In the genomic region with DNA sequence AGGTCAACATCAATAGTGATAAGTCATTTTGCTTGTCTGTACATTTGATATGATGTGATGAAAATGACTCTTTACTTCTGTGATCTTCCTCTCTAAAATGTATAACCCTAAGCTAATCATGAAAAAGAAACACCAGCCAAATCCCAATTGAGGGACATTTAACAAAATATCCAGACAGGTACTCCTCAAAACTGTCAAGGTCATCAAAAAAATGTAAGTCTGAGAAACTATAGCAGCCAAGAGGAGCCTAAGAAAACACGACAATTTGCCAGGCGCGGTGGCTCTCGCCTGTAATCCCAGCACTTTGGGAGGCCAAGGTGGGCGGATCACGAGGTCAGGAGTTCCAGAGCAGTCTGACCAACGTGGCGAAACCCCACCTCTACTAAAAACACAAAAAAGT, we compare ENCODE assay signal across 33 cellular contexts.
DNase-seq lines count a peak whose midpoint lies in the region; ATAC-seq, FAIRE-seq and TF ChIP-seq lines count a peak whose summit lies in the region.
"Had no signal": no experiment of that assay in that cellular context is flagged by ENCODE, and none has a peak within 500 bp of the region (broad histone marks: within the 10 kb centered on the region; RNA-seq: fewer than 3 reads in every experiment).

No MANE protein-coding gene starts in this region.

- in situ Hi-C loops in HepG2 (cut with HindIII; ENCODE audit: extremely low pct_ligation_motif_present, low pct_unique_long_range_greater_than_20kb) (no loop called here), IMR-90 (cut with MboI; ENCODE audit: low sequenced_read_pairs) (no loop called here), K562 (cut with MboI) (no loop called here)

- H3K27me3 ChIP-seq in HepG2 (ENCODE audit: control insufficient read depth in 1 of 2, insufficient read depth in 2 of 2, low read length in 2 of 2), result no peaks in the 10 kb centered on the region
- no peaks in the 10 kb centered on the region for H3K27me3 ChIP-seq in right lobe of liver
- H3K27me3 ChIP-seq in IMR-90 (ENCODE audit: control insufficient read depth, insufficient read depth, low read length), result no peaks in the 10 kb centered on the region
- H3K27me3 ChIP-seq in K562 (ENCODE audit: control insufficient read depth in 2 of 2, insufficient read depth in 2 of 2, low read length in 2 of 2), result no peaks in the 10 kb centered on the region
- H3K27me3 ChIP-seq: BE2C; BLaER1; BLaER1 treated with 17β-estradiol and CSF1 and Interleukin-3, amounts not matched to agents 10 nM and 100 nM had no signal

- H3K79me2 ChIP-seq in HepG2 (ENCODE audit: insufficient read depth, low read length) (no peaks in the 10 kb centered on the region), K562 (ENCODE audit: control insufficient read depth, insufficient read depth, low read length) (no peaks in the 10 kb centered on the region), OCI-LY7 (ENCODE audit: insufficient read depth, low read depth, low read length) (no peaks in the 10 kb centered on the region)

- no peak for FAIRE-seq in HepG2 (lab: Jason Lieb, UNC)
- FAIRE-seq in A549 (lab: Jason Lieb, UNC), result no peak
- no peak for FAIRE-seq in K562 (lab: Jason Lieb, UNC)
- FAIRE-seq: A204.1, D721Med had no signal

- no peaks in the 10 kb centered on the region for H3K4me1 ChIP-seq in HepG2 (ENCODE audit: insufficient read depth, low read length)
- H3K4me1 ChIP-seq in right lobe of liver, result no peaks in the 10 kb centered on the region
- no peaks in the 10 kb centered on the region for H3K4me1 ChIP-seq in A549
- H3K4me1 ChIP-seq in IMR-90 (ENCODE audit: control insufficient read depth, insufficient read depth, low read length), result no peaks in the 10 kb centered on the region
- H3K4me1 ChIP-seq in K562 (replicated peaks in 1 of 2; ENCODE audit: control insufficient read depth in 2 of 2, insufficient read depth in 2 of 2, low read length in 2 of 2), result no peaks in the 10 kb centered on the region
- no peaks in the 10 kb centered on the region for H3K4me1 ChIP-seq in OCI-LY7 (ENCODE audit: insufficient read depth, low read length, poor library complexity, severe bottlenecking)
- H3K4me1 ChIP-seq: BE2C; BLaER1; BLaER1 treated with 17β-estradiol and CSF1 and Interleukin-3, amounts not matched to agents 10 nM and 100 nM; Caco-2 had no signal

- no peak overlapping the region for H3K23ac ChIP-seq in IMR-90 (ENCODE audit: low read depth, low read length)

- no peak overlapping the region for H4K8ac ChIP-seq in IMR-90 (ENCODE audit: low read depth in 2 of 2, low read length in 2 of 2)

- H3K79me1 ChIP-seq in IMR-90 (ENCODE audit: low read depth in 1 of 2, low read length in 2 of 2), result no peaks in the 10 kb centered on the region

- WGBS in HepG2 (ENCODE audit: low lambda C conversion rate), result 42% methylated on average over 8 of the region's 8 CpGs
- 69% methylated on average over 8 of the region's 8 CpGs for WGBS in right lobe of liver (ENCODE audit: insufficient coverage, low coverage, low lambda C conversion rate, missing lambda C conversion rate)
- WGBS in A549 (ENCODE audit: missing lambda C conversion rate), result 39% methylated on average over 8 of the region's 8 CpGs
- 92% methylated on average over 2 of the region's 8 CpGs; no CpG with 5 or more reads in 1 of the 2 experiments for WGBS in IMR-90 (ENCODE audit: extremely low coverage in 2 of 2, insufficient read length in 1 of 2), 2 experiments
- under 1% methylated on average over 8 of the region's 8 CpGs for WGBS in K562 (ENCODE audit: insufficient coverage, low coverage, missing lambda C conversion rate)

- H3K18ac ChIP-seq in IMR-90 (ENCODE audit: low read depth, low read length), result no peak overlapping the region

- H2BK5ac ChIP-seq in IMR-90 (ENCODE audit: low read depth, low read length, poor library complexity, severe bottlenecking), result no peak overlapping the region

- H3K9me1 ChIP-seq in IMR-90 (ENCODE audit: insufficient read depth, low read length) (no peaks in the 10 kb centered on the region), K562 (ENCODE audit: control insufficient read depth, insufficient read depth, low read length) (no peaks in the 10 kb centered on the region)

- no peak overlapping the region for H2BK20ac ChIP-seq in IMR-90 (ENCODE audit: low read depth, low read length)

- no peak for TF ChIP-seq POLR2A in HepG2 (IDR thresholded peaks at IDR 0.05; ENCODE audit: insufficient read depth in 1 of 2, low read depth in 2 of 2, low read length in 2 of 2)
- no peak for TF ChIP-seq POLR2A in right lobe of liver (IDR thresholded peaks at IDR 0.05)
- no peak for TF ChIP-seq POLR2A in A549 (IDR thresholded peaks at IDR 0.05; ENCODE audit: low read length)
- TF ChIP-seq POLR2A in IMR-90 (IDR thresholded peaks at IDR 0.05; ENCODE audit: low read depth, low read length), result no peak
- no peak for TF ChIP-seq POLR2A in K562 (conservative IDR thresholded peaks at IDR 0.05)

- no peak overlapping the region for H3K4me3 ChIP-seq in HepG2 (replicated peaks in 1 of 3; ENCODE audit: insufficient read depth in 1 of 3, low read depth in 2 of 3, low read length in 3 of 3)
- H3K4me3 ChIP-seq in right lobe of liver, result no peak overlapping the region
- no peak overlapping the region for H3K4me3 ChIP-seq in A549
- H3K4me3 ChIP-seq in IMR-90 (ENCODE audit: insufficient read depth, low read depth, low read length), result no peak overlapping the region
- no peak overlapping the region for H3K4me3 ChIP-seq in K562
- H3K4me3 ChIP-seq in OCI-LY7 (ENCODE audit: low read depth, low read length, poor library complexity, severe bottlenecking), result no peak overlapping the region
- H3K4me3 ChIP-seq: BLaER1; BLaER1 treated with 17β-estradiol and CSF1 and Interleukin-3, amounts not matched to agents 10 nM and 100 nM had no signal

- no peak overlapping the region for H3K9ac ChIP-seq in HepG2 (ENCODE audit: insufficient read depth, low read depth, low read length)
- H3K9ac ChIP-seq in IMR-90 (ENCODE audit: low read depth, low read length), result no peak overlapping the region
- H3K9ac ChIP-seq in K562 (ENCODE audit: insufficient read depth in 1 of 2, low read depth in 2 of 2, low read length in 2 of 2), result no peak overlapping the region
- H3K9ac ChIP-seq: BLaER1; BLaER1 treated with 17β-estradiol and CSF1 and Interleukin-3, amounts not matched to agents 10 nM and 100 nM had no signal

- DNase-seq in HepG2 (ENCODE audit: low spot score) (no peak), right lobe of liver (no peak), A549 (ENCODE audit: low read depth in 1 of 2, low spot score in 1 of 2) (no peak), IMR-90 (no peak), K562 (ENCODE audit: extremely low read depth in 1 of 4, low spot score in 3 of 4) (no peak), DMS79 (lab: John Stamatoyannopoulos, UW) (no peak), OCI-LY7 (ENCODE audit: low spot score) (no peak), mucosa of gallbladder (ENCODE audit: low spot score) (no peak)
- DNase-seq: 8988T; ACHN; AML-193; BE2C; C1 segment of cervical spinal cord; Caco-2; Calu3; CD4-positive, alpha-beta memory T cell; CD4-positive, alpha-beta T cell; CD4-positive, CD25-positive, alpha-beta regulatory T cell; CD8-positive, alpha-beta memory T cell; CD8-positive, alpha-beta T cell; COR-L47; DMS 273 treated with DMSO at 0.1 percent for 48 hours; DMS153; DMS53; DMS79 treated with DMSO at 0.1 percent for 48 hours; DND-41; EL had no signal

- H3K56ac ChIP-seq in IMR-90 (ENCODE audit: extremely low read depth, insufficient read depth, low read length), result no peak overlapping the region

- ATAC-seq in HepG2 (no peak), right lobe of liver (no peak), A549 (no peak), IMR-90 (ENCODE audit: low read depth) (no peak), K562 (no peak)
- ATAC-seq: CD8-positive, alpha-beta T cell had no signal

- CTCF ChIA-PET in HepG2 (lab: Yijun Ruan, JAX; ENCODE audit: low intra/inter-chr PET ratio, low total read pairs), result no interaction called here
- CTCF ChIA-PET in A549 (lab: Yijun Ruan, JAX), result no interaction called here
- CTCF ChIA-PET in IMR-90 (lab: Yijun Ruan, JAX), result no interaction called here
- CTCF ChIA-PET in K562 (lab: Yijun Ruan, JAX; ENCODE audit: low intra/inter-chr PET ratio), result no interaction called here
- CTCF ChIA-PET in OCI-LY7 (lab: Charles Lee; ENCODE audit: unreplicated experiment), result no interaction called here

- H4K91ac ChIP-seq in IMR-90 (ENCODE audit: insufficient read depth, low read depth, low read length), result no peak overlapping the region

- BruUV-seq in HepG2 (replicated peaks; lab: Mats Ljungman, UMichigan) (no TSS peak), IMR-90 (replicated peaks; lab: Mats Ljungman, UMichigan) (no TSS peak), K562 (replicated peaks; lab: Mats Ljungman, UMichigan) (no TSS peak), OCI-LY7 (replicated peaks; lab: Mats Ljungman, UMichigan) (no TSS peak)

- H2AFZ ChIP-seq in HepG2 (ENCODE audit: low read length), result no peak overlapping the region
- no peak overlapping the region for H2AFZ ChIP-seq in IMR-90 (replicated peaks; ENCODE audit: low read length, poor library complexity)
- no peak overlapping the region for H2AFZ ChIP-seq in K562 (ENCODE audit: low read depth, low read length)
- H2AFZ ChIP-seq in OCI-LY7 (ENCODE audit: low read length), result no peak overlapping the region

- TF ChIP-seq CTCF in HepG2 (CRISPR knock-in tag; IDR thresholded peaks at IDR 0.05), result no peak
- TF ChIP-seq CTCF in right lobe of liver (IDR thresholded peaks at IDR 0.05), result no peak
- no peak for TF ChIP-seq CTCF in A549 (IDR thresholded peaks at IDR 0.05)
- no peak for TF ChIP-seq CTCF in IMR-90 (conservative IDR thresholded peaks at IDR 0.05; ENCODE audit: low read depth, low read length)
- no peak for TF ChIP-seq CTCF in K562 (IDR thresholded peaks at IDR 0.05 in 2 of 3, conservative IDR thresholded peaks at IDR 0.05 in 1 of 3; ENCODE audit: insufficient read depth in 2 of 3, low read depth in 1 of 3, low read length in 3 of 3)
- no peak for TF ChIP-seq CTCF in OCI-LY7 (conservative IDR thresholded peaks at IDR 0.05; ENCODE audit: low read length)

- H2AK5ac ChIP-seq in IMR-90 (ENCODE audit: low read depth, low read length), result no peak overlapping the region

- TF ChIP-seq RAD21 in HepG2 (CRISPR knock-in tag; IDR thresholded peaks at IDR 0.05) (no peak), A549 (conservative IDR thresholded peaks at IDR 0.05 in 1 of 2, IDR thresholded peaks at IDR 0.05 in 1 of 2) (no peak), IMR-90 (IDR thresholded peaks at IDR 0.05; ENCODE audit: low read length) (no peak), K562 (CRISPR knock-in tag; conservative IDR thresholded peaks at IDR 0.05 in 1 of 2, IDR thresholded peaks at IDR 0.05 in 1 of 2) (no peak)

- H3K9me3 ChIP-seq in HepG2 (ENCODE audit: low read length), result peaks cover 60% of the 10 kb centered on the region
- no peaks in the 10 kb centered on the region for H3K9me3 ChIP-seq in right lobe of liver
- no peaks in the 10 kb centered on the region for H3K9me3 ChIP-seq in A549
- H3K9me3 ChIP-seq in IMR-90 (ENCODE audit: control insufficient read depth, insufficient read depth, low read length), result no peaks in the 10 kb centered on the region
- H3K9me3 ChIP-seq in K562 (replicated peaks; ENCODE audit: control insufficient read depth, insufficient read depth, low read depth, low read length), result no peaks in the 10 kb centered on the region
- no peaks in the 10 kb centered on the region for H3K9me3 ChIP-seq in OCI-LY7 (ENCODE audit: low read length)
- H3K9me3 ChIP-seq: BE2C; BLaER1; BLaER1 treated with 17β-estradiol and CSF1 and Interleukin-3, amounts not matched to agents 10 nM and 100 nM; Caco-2 had no signal

- no peak overlapping the region for H2BK120ac ChIP-seq in IMR-90 (ENCODE audit: low read depth, low read length)

- no peaks in the 10 kb centered on the region for H3K36me3 ChIP-seq in HepG2 (replicated peaks in 1 of 2; ENCODE audit: control insufficient read depth in 1 of 2, insufficient read depth in 2 of 2, low read length in 2 of 2)
- H3K36me3 ChIP-seq in right lobe of liver, result no peaks in the 10 kb centered on the region
- no peaks in the 10 kb centered on the region for H3K36me3 ChIP-seq in IMR-90 (ENCODE audit: control insufficient read depth, insufficient read depth, low read length)
- no peaks in the 10 kb centered on the region for H3K36me3 ChIP-seq in K562 (ENCODE audit: control insufficient read depth, insufficient read depth, low read length)
- H3K36me3 ChIP-seq in OCI-LY7 (ENCODE audit: insufficient read depth, low read length), result no peaks in the 10 kb centered on the region
- H3K36me3 ChIP-seq: BE2C; BLaER1; BLaER1 treated with 17β-estradiol and CSF1 and Interleukin-3, amounts not matched to agents 10 nM and 100 nM had no signal

- TF ChIP-seq EP300 in HepG2 (IDR thresholded peaks at IDR 0.05; ENCODE audit: low read depth in 2 of 2, low read length in 2 of 2), result no peak
- TF ChIP-seq EP300 in HepG2 (CRISPR knock-in tag; IDR thresholded peaks at IDR 0.05; ENCODE audit: borderline replicate concordance), result no peak
- no peak for TF ChIP-seq EP300 in A549 (IDR thresholded peaks at IDR 0.05)
- no peak for TF ChIP-seq EP300 in K562 (IDR thresholded peaks at IDR 0.05; ENCODE audit: low read length)

- H3K4ac ChIP-seq in IMR-90 (ENCODE audit: low read depth, low read length), result no peak overlapping the region

- no peak overlapping the region for H2AK9ac ChIP-seq in IMR-90 (replicated peaks; ENCODE audit: low read depth, low read length, poor library complexity)

- dilution Hi-C loops in IMR-90 (cut with HindIII; ENCODE audit: low sequenced_read_pairs, unreplicated experiment), result no loop called here

- H2BK15ac ChIP-seq in IMR-90 (ENCODE audit: low read depth, low read length), result no peak overlapping the region

- H3K27ac ChIP-seq in HepG2 (ENCODE audit: extremely low read length, insufficient read depth, low read length), result no peak overlapping the region
- no peak overlapping the region for H3K27ac ChIP-seq in right lobe of liver
- no peak overlapping the region for H3K27ac ChIP-seq in A549
- H3K27ac ChIP-seq in IMR-90 (ENCODE audit: insufficient read depth, low read length), result no peak overlapping the region
- H3K27ac ChIP-seq in K562 (ENCODE audit: extremely low read depth, low read depth, low read length), result no peak overlapping the region
- H3K27ac ChIP-seq in OCI-LY7 (ENCODE audit: low read depth, low read length, poor library complexity, severe bottlenecking), result no peak overlapping the region
- H3K27ac ChIP-seq: 22Rv1; BLaER1; BLaER1 treated with 17β-estradiol and CSF1 and Interleukin-3, amounts not matched to agents 10 nM and 100 nM; C4-2B had no signal

- H3K14ac ChIP-seq in IMR-90 (replicated peaks; ENCODE audit: low read depth, low read length), result no peak overlapping the region

- POLR2A ChIA-PET in HepG2 (lab: Yijun Ruan, JAX), result no interaction called here
- POLR2A ChIA-PET in A549 (lab: Yijun Ruan, JAX), result no interaction called here
- POLR2A ChIA-PET in IMR-90 (lab: Charles Lee; ENCODE audit: unreplicated experiment), result no interaction called here
- POLR2A ChIA-PET in K562 (lab: Yijun Ruan, JAX), result interaction anchor here (0.7 kb wide), 1 partner anchor 16 kb away, joined by 4 read pairs; no protein-coding TSS in a partner anchor
- POLR2A ChIA-PET in OCI-LY7 (lab: Charles Lee), result no interaction called here

- H3K4me2 ChIP-seq in HepG2 (ENCODE audit: low read depth, low read length), result no peak overlapping the region
- H3K4me2 ChIP-seq in A549, result no peak overlapping the region
- H3K4me2 ChIP-seq in IMR-90 (ENCODE audit: low read depth, low read length), result no peak overlapping the region
- H3K4me2 ChIP-seq in K562 (ENCODE audit: insufficient read depth, low read length), result no peak overlapping the region
- no peak overlapping the region for H3K4me2 ChIP-seq in OCI-LY7 (ENCODE audit: low read length)
- H3K4me2 ChIP-seq: BLaER1; BLaER1 treated with 17β-estradiol and CSF1 and Interleukin-3, amounts not matched to agents 10 nM and 100 nM had no signal

- intact Hi-C loops in HepG2 (cut with micrococcal nuclease; ENCODE audit: unreplicated experiment) (no loop called here), right lobe of liver (cut with DNase I) (no loop called here), IMR-90 (cut with micrococcal nuclease) (no loop called here), K562 (cut with micrococcal nuclease) (no loop called here), OCI-LY7 (cut with micrococcal nuclease; ENCODE audit: unreplicated experiment) (no loop called here)

- H4K20me1 ChIP-seq in HepG2 (ENCODE audit: insufficient read depth, low read length) (no peaks in the 10 kb centered on the region), IMR-90 (ENCODE audit: insufficient read depth, low read length) (no peaks in the 10 kb centered on the region), K562 (replicated peaks; ENCODE audit: control insufficient read depth, insufficient read depth, low read length) (no peaks in the 10 kb centered on the region), OCI-LY7 (ENCODE audit: insufficient read depth, low read length) (no peaks in the 10 kb centered on the region)
- H4K20me1 ChIP-seq: BLaER1; BLaER1 treated with 17β-estradiol and CSF1 and Interleukin-3, amounts not matched to agents 10 nM and 100 nM had no signal

- H3K9me2 ChIP-seq in OCI-LY7 (ENCODE audit: insufficient read depth, low read length), result no peaks in the 10 kb centered on the region

- no peak overlapping the region for H4K5ac ChIP-seq in IMR-90 (ENCODE audit: low read depth, low read length)

Comparison
In these comparisons a context has a peak if more than half of its experiments do, and no peak if none do; other contexts are left out.
1. Of the 241 proteins assayed by ChIP-seq in both HepG2 and K562: peak only in HepG2: MAFK; only in K562: none; in both: MAFF; in neither: 239.